15 cellular contexts compared by ENCODE assay signal in the genomic region with DNA sequence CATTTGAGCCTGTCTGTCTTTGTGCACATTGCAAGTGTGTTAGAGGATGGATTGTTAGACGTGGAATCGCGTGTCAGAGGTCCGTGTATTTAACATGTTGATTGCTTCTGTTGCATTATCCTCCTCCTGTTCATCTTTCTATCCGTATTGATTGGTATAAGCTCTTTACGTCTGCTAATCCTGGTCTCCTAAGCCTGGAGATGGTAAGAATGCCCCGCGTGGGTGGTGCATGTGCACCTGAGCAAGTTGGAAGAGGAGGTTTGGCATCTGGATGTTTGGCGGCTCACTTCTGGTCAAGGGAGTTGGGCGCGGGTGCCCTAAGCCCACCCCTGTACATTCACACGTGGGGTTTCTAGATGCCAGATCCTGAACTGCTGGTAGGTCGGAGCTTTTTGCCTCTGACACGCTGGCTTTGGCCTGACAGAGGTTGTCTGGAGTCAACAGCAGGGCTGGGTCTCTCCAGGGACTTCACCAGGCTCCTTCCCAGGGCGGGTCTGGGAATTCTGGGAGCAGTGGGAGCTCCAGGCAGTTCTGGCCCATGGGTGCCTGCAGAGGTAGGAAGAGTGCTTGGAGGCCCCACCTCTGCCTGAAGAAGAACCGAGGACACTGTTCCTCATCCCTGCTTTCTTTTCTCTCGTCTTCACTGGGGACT.
DNase-seq lines count a peak whose midpoint lies in the region; ATAC-seq and TF ChIP-seq lines count a peak whose summit lies in the region.
"Had no signal": no experiment of that assay in that cellular context is flagged by ENCODE, and none has a peak within 500 bp of the region (broad histone marks: within the 10 kb centered on the region; RNA-seq: fewer than 3 reads in every experiment).

No MANE protein-coding gene starts in this region.

- H3K36me3 ChIP-seq in BE2C, result no peaks in the 10 kb centered on the region
- no peaks in the 10 kb centered on the region for H3K36me3 ChIP-seq in HCT116 (ENCODE audit: control insufficient read depth in 1 of 2, insufficient read depth in 2 of 2, low read length in 2 of 2)
- H3K36me3 ChIP-seq in WERI-Rb-1, result peaks cover 10% of the 10 kb centered on the region
- no peaks in the 10 kb centered on the region for H3K36me3 ChIP-seq in neuronal stem cell (replicated peaks in 1 of 2; ENCODE audit: control insufficient read depth in 2 of 2, insufficient read depth in 2 of 2, low read length in 2 of 2)
- H3K36me3 ChIP-seq: left lung, uterus had no signal

- no peak for TF ChIP-seq POLR2A in HCT116 (IDR thresholded peaks at IDR 0.05; ENCODE audit: borderline replicate concordance, extremely low read depth, insufficient read depth, insufficient read length)

- H2BK15ac ChIP-seq in neuronal stem cell (ENCODE audit: low read length), result no peak overlapping the region

- no peak for TF ChIP-seq CTCF in BE2C (IDR thresholded peaks at IDR 0.05; ENCODE audit: low read depth, low read length)
- TF ChIP-seq CTCF in HCT116 (IDR thresholded peaks at IDR 0.05 in 2 of 3, conservative IDR thresholded peaks at IDR 0.05 in 1 of 3; ENCODE audit: borderline replicate concordance in 1 of 3, insufficient read depth in 1 of 3, low read depth in 2 of 3, low read length in 2 of 3), result no peak
- TF ChIP-seq CTCF in WERI-Rb-1 (IDR thresholded peaks at IDR 0.05; ENCODE audit: low read depth, low read length), result no peak

- no peak overlapping the region for H4K8ac ChIP-seq in neuronal stem cell (ENCODE audit: low read depth, low read length)

- no peaks in the 10 kb centered on the region for H4K20me1 ChIP-seq in HCT116 (ENCODE audit: insufficient read depth)

- H2AFZ ChIP-seq in HCT116 (ENCODE audit: low read depth, low read length, poor library complexity, severe bottlenecking) (no peak overlapping the region), neuronal stem cell (ENCODE audit: low read length) (no peak overlapping the region)

- no peak overlapping the region for H2BK5ac ChIP-seq in neuronal stem cell (ENCODE audit: low read length)

- POLR2A ChIA-PET in HCT116 (lab: Charles Lee), result no interaction called here

- DNase-seq in BE2C (peak; percentile 47), HCT116 (ENCODE audit: low read depth, low spot score) (no peak), WERI-Rb-1 (peak; percentile 85), neuronal stem cell (ENCODE audit: low spot score) (no peak), COLO829 (ENCODE audit: low spot score) (no peak), LoVo (ENCODE audit: low spot score) (no peak), activated gamma-delta T cell (lab: John Stamatoyannopoulos, UW) (no peak), NK-92 (lab: John Stamatoyannopoulos, UW; ENCODE audit: unreplicated experiment) (no peak)
- DNase-seq: left lung; NCI-H1417 treated with DMSO at 0.1 percent for 48 hours; NCI-H226; stimulated activated naive CD4-positive, alpha-beta T cell treated with Interleukin-2 at 50 U/mL for 16 hours had no signal

- no peak overlapping the region for H2BK120ac ChIP-seq in neuronal stem cell (ENCODE audit: low read depth, low read length)

- intact Hi-C loops in HCT116 (cut with micrococcal nuclease), result no loop called here

- H3K4me3 ChIP-seq in BE2C (ENCODE audit: low read depth, low read length) (no peak overlapping the region), HCT116 (replicated peaks in 1 of 2; ENCODE audit: low read depth in 1 of 2, low read length in 2 of 2) (no peak overlapping the region), WERI-Rb-1 (ENCODE audit: low read depth, low read length) (peak overlapping the region; percentile 8; the same call in 1 of the 2 replicates), neuronal stem cell (ENCODE audit: low read length in 2 of 2) (no peak overlapping the region)
- H3K4me3 ChIP-seq: left lung, uterus had no signal

- no peak overlapping the region for H3K14ac ChIP-seq in neuronal stem cell (ENCODE audit: low read length)

- no peak overlapping the region for H4K91ac ChIP-seq in neuronal stem cell (ENCODE audit: low read depth, low read length, poor library complexity)

- H2BK12ac ChIP-seq in neuronal stem cell (ENCODE audit: low read length), result no peak overlapping the region

- peaks cover 26% of the 10 kb centered on the region for H3K4me1 ChIP-seq in BE2C
- peaks cover 45 to 61% of the 10 kb centered on the region in 2 experiments for H3K4me1 ChIP-seq in HCT116 (ENCODE audit: control insufficient read depth in 1 of 2, insufficient read depth in 2 of 2, low read length in 2 of 2)
- H3K4me1 ChIP-seq in neuronal stem cell (ENCODE audit: control insufficient read depth in 2 of 2, insufficient read depth in 1 of 2, low read depth in 1 of 2, low read length in 2 of 2), result peaks cover 4 to 14% of the 10 kb centered on the region in 2 donors
- H3K4me1 ChIP-seq: uterus had no signal

- H3K23ac ChIP-seq in neuronal stem cell (ENCODE audit: low read depth, low read length, poor library complexity), result peak overlapping the region; percentile 5

- H3K27ac ChIP-seq in HCT116 (ENCODE audit: low read depth, low read length) (no peak overlapping the region), WERI-Rb-1 (peak overlapping the region; percentile 67), neuronal stem cell (replicated peaks; ENCODE audit: low read length) (no peak overlapping the region)
- H3K27ac ChIP-seq: KMS-11, left lung, uterus had no signal

- RAD21 ChIA-PET in HCT116 (lab: Charles Lee; ENCODE audit: low non-redundant PET in 1 of 2, low total read pairs in 2 of 2, uncharacterized antibody in 2 of 2, unreplicated experiment in 2 of 2), result interaction anchor here in 1 of 2 experiments (0.6 kb wide), 1 partner anchor 168 kb away, joined by 3 read pairs; no protein-coding TSS in a partner anchor

- H3K9ac ChIP-seq in HCT116 (ENCODE audit: low read length) (0 out of 2 replicates have a peak overlapping the region, but pooled peaks have one; percentile 8), neuronal stem cell (ENCODE audit: low read depth, low read length, poor library complexity) (no peak overlapping the region)
- H3K9ac ChIP-seq: KMS-11, parathyroid adenoma had no signal

- H3K18ac ChIP-seq in neuronal stem cell (ENCODE audit: low read length), result peak overlapping the region; percentile 29

- no peaks in the 10 kb centered on the region for H3K9me3 ChIP-seq in BE2C
- H3K9me3 ChIP-seq in HCT116 (ENCODE audit: control insufficient read depth in 1 of 2, insufficient read depth in 1 of 2, low read depth in 1 of 2, low read length in 2 of 2), result no peaks in the 10 kb centered on the region
- H3K9me3 ChIP-seq in WERI-Rb-1 (ENCODE audit: severe bottlenecking), result no peaks in the 10 kb centered on the region
- H3K9me3 ChIP-seq in neuronal stem cell (replicated peaks in 1 of 2; ENCODE audit: control insufficient read depth in 2 of 2, insufficient read depth in 1 of 2, low read depth in 1 of 2, low read length in 2 of 2), result no peaks in the 10 kb centered on the region
- H3K9me3 ChIP-seq: left lung, uterus had no signal

- H3K27me3 ChIP-seq in BE2C, result no peaks in the 10 kb centered on the region
- no peaks in the 10 kb centered on the region for H3K27me3 ChIP-seq in HCT116 (ENCODE audit: insufficient read depth, low read length)
- H3K27me3 ChIP-seq in WERI-Rb-1 (ENCODE audit: insufficient read depth, low read depth, severe bottlenecking), result no peaks in the 10 kb centered on the region
- no peaks in the 10 kb centered on the region for H3K27me3 ChIP-seq in neuronal stem cell (ENCODE audit: control insufficient read depth in 3 of 3, insufficient read depth in 3 of 3, low read depth in 1 of 3, low read length in 3 of 3)
- H3K27me3 ChIP-seq: uterus had no signal

- no peak for ATAC-seq in HCT116

- H3K9me2 ChIP-seq in HCT116 (ENCODE audit: insufficient read depth), result no peaks in the 10 kb centered on the region

- H3K79me1 ChIP-seq in neuronal stem cell (ENCODE audit: low read depth, low read length), result no peaks in the 10 kb centered on the region

- H3K4me2 ChIP-seq in HCT116 (ENCODE audit: low read length), result peak overlapping the region; percentile 67
- no peak overlapping the region for H3K4me2 ChIP-seq in neuronal stem cell (ENCODE audit: insufficient read depth, low read length, poor library complexity, severe bottlenecking)
- H3K4me2 ChIP-seq: KMS-11 had no signal

- BruUV-seq in HCT116 (replicated peaks; lab: Mats Ljungman, UMichigan), result no TSS peak

- no peak overlapping the region for H3K4ac ChIP-seq in neuronal stem cell (ENCODE audit: low read length)

- CTCF ChIA-PET in HCT116 (lab: Charles Lee), result interaction anchor here (1.8 kb wide), 1 partner anchor 26 kb away, joined by 4 read pairs; no protein-coding TSS in a partner anchor

- WGBS in neuronal stem cell (ENCODE audit: extremely low coverage in 2 of 2, insufficient read length in 2 of 2, insufficient replicate concordance in 1 of 2), 2 donors, result no CpG with 5 or more reads among the region's 17 CpGs

- H2AK5ac ChIP-seq in neuronal stem cell (ENCODE audit: low read depth, low read length), result peak overlapping the region; percentile 31

- no peaks in the 10 kb centered on the region for H3K79me2 ChIP-seq in HCT116 (ENCODE audit: insufficient read depth, low read length)

- TF ChIP-seq RAD21 in HCT116 (IDR thresholded peaks at IDR 0.05; ENCODE audit: low read depth), result no peak

TF ChIP-seq in HCT116, 20 proteins besides CTCF, POLR2A, EP300 and RAD21 (continues in another document):
- no peak for TF ChIP-seq MAX (IDR thresholded peaks at IDR 0.05)
- no peak for TF ChIP-seq ELF1 (IDR thresholded peaks at IDR 0.05; ENCODE audit: borderline replicate concordance, low read depth)
- no peak for TF ChIP-seq FOSL1 (IDR thresholded peaks at IDR 0.05; ENCODE audit: low read depth)
- TF ChIP-seq EZH2phosphoT487 (IDR thresholded peaks at IDR 0.05; ENCODE audit: borderline replicate concordance), result no peak
- TF ChIP-seq ZFX (IDR thresholded peaks at IDR 0.05), result no peak
- TF ChIP-seq EZH2 (IDR thresholded peaks at IDR 0.05), result no peak
- TF ChIP-seq CEBPB (IDR thresholded peaks at IDR 0.05; ENCODE audit: low read depth), result no peak
- no peak for TF ChIP-seq POLR2AphosphoS5 (IDR thresholded peaks at IDR 0.05; ENCODE audit: low read depth, low read length)
- TF ChIP-seq ZNF274 (IDR thresholded peaks at IDR 0.05; ENCODE audit: low read depth, low read length), result no peak
- TF ChIP-seq TCF7L2 (IDR thresholded peaks at IDR 0.05; ENCODE audit: borderline replicate concordance, extremely low read depth, insufficient read depth, insufficient read length), result no peak
- no peak for TF ChIP-seq JUND (IDR thresholded peaks at IDR 0.05)

Comparison
In these comparisons a context has a peak if more than half of its experiments do, and no peak if none do; other contexts are left out.
1. DNase-seq: peak in BE2C (single experiment) and WERI-Rb-1 (single experiment); none in HCT116 (single experiment), neuronal stem cell (single experiment), COLO829 (single experiment), LoVo (single experiment), activated gamma-delta T cell (single experiment) and NK-92 (single experiment).